Comparison of ENCODE assay signal across 1 cellular context in genomic region chr20:34774431-34774830, GRCh38.
TF ChIP-seq lines count a peak whose summit lies in the region.

No MANE protein-coding gene starts in this region.

TF ChIP-seq in HepG2, 621 proteins besides CTCF, POLR2A, EP300 and RAD21:
- TF ChIP-seq NCOA1 (CRISPR knock-in tag; IDR thresholded peaks at IDR 0.05) = no peak
- TF ChIP-seq ATF2 (CRISPR knock-in tag; IDR thresholded peaks at IDR 0.05) = no peak
- TF ChIP-seq PAWR (CRISPR knock-in tag; IDR thresholded peaks at IDR 0.05; ENCODE audit: borderline replicate concordance) = no peak
- no peak for TF ChIP-seq HIVEP1 (CRISPR knock-in tag; IDR thresholded peaks at IDR 0.05)
- TF ChIP-seq JUNB (CRISPR knock-in tag; IDR thresholded peaks at IDR 0.05; ENCODE audit: borderline replicate concordance) = no peak
- peak; percentile 41 for TF ChIP-seq RBM22 (optimal IDR thresholded peaks at IDR 0.05; ENCODE audit: low read length)
TF ChIP-seq in HepG2: peak in this region for 1.
